ENCODE assay signal across 1 cellular context in the genomic region with DNA sequence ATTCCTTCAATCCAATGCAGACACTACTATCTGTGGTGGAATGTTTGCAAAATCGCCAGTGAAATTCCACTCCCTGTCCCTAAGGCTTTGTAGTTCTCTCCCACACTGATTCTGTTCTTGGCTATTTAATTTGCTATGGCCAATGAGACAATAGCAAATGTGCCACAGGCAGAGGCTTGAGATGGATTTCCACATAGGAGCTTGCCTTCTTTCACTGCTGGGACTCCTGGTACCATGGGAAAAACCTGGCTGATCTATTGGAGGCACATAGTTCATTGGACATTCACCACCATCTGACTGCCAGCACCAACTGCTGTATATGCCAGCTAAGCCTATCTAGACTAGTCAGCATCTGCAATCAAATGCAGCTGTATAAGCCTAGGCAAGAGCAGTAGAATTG.
TF ChIP-seq lines count a peak whose summit lies in the region.

No MANE protein-coding gene starts in this region.

TF ChIP-seq in SK-N-SH treated with all-trans-retinoic acid at 6 μM for 48 hours, 23 proteins besides CTCF, POLR2A, EP300 and RAD21 (continued from another document):
- no peak for TF ChIP-seq RARB (CRISPR knock-in tag; IDR thresholded peaks at IDR 0.05)
- TF ChIP-seq, protein P1, sequence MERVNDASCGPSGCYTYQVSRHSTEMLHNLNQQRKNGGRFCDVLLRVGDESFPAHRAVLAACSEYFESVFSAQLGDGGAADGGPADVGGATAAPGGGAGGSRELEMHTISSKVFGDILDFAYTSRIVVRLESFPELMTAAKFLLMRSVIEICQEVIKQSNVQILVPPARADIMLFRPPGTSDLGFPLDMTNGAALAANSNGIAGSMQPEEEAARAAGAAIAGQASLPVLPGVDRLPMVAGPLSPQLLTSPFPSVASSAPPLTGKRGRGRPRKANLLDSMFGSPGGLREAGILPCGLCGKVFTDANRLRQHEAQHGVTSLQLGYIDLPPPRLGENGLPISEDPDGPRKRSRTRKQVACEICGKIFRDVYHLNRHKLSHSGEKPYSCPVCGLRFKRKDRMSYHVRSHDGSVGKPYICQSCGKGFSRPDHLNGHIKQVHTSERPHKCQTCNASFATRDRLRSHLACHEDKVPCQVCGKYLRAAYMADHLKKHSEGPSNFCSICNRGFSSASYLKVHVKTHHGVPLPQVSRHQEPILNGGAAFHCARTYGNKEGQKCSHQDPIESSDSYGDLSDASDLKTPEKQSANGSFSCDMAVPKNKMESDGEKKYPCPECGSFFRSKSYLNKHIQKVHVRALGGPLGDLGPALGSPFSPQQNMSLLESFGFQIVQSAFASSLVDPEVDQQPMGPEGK (CRISPR knock-in tag; IDR thresholded peaks at IDR 0.05; ENCODE audit: borderline replicate concordance): no peak
- no peak for TF ChIP-seq TCF4 (CRISPR knock-in tag; IDR thresholded peaks at IDR 0.05; ENCODE audit: borderline replicate concordance)
